ENCODE assay signal across 2 cellular contexts in the genomic region with DNA sequence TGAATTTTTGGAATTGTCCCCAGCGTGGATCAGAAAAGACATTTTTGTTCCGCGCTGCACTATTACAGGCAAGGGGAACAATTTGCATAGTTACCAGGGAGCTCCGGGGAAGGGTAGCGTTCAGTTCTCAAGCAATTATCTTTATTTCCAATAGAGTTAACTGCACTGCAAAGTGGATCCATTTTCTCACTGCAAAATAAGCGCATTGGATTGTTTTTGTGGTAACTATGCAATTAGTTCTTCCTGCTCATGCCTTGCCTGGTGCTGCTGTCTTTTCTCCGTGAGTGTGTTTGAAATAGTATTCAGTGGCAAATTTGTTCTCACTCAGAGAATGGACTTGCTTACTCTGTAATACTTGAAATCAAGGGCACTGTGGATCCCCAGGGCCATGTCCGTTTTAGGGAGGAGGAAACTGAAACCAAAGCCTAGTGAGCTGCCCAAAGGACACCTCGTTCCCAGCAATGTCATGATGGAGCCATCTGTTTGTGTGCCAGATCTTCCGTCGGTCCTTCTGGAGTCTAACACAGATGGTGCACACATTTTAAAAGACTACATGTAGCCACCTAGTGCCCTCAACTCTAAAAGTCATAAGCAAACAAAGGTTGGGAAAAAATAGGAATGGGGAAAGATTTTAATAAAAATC.
TF ChIP-seq lines count a peak whose summit lies in the region.

No MANE protein-coding gene starts in this region.

TF ChIP-seq in K562, 482 proteins besides CTCF, POLR2A, EP300 and RAD21 (continued from another document):
- TF ChIP-seq, protein P1, sequence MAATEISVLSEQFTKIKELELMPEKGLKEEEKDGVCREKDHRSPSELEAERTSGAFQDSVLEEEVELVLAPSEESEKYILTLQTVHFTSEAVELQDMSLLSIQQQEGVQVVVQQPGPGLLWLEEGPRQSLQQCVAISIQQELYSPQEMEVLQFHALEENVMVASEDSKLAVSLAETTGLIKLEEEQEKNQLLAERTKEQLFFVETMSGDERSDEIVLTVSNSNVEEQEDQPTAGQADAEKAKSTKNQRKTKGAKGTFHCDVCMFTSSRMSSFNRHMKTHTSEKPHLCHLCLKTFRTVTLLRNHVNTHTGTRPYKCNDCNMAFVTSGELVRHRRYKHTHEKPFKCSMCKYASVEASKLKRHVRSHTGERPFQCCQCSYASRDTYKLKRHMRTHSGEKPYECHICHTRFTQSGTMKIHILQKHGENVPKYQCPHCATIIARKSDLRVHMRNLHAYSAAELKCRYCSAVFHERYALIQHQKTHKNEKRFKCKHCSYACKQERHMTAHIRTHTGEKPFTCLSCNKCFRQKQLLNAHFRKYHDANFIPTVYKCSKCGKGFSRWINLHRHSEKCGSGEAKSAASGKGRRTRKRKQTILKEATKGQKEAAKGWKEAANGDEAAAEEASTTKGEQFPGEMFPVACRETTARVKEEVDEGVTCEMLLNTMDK (IDR thresholded peaks at IDR 0.05; ENCODE audit: borderline replicate concordance, insufficient read depth, low read depth, low read length, poor library complexity, severe bottlenecking), result no peak
- TF ChIP-seq HMG20B (CRISPR knock-in tag; IDR thresholded peaks at IDR 0.05), result no peak
- no peak for TF ChIP-seq ZNF586 (CRISPR knock-in tag; conservative IDR thresholded peaks at IDR 0.05)
- TF ChIP-seq, protein P2, sequence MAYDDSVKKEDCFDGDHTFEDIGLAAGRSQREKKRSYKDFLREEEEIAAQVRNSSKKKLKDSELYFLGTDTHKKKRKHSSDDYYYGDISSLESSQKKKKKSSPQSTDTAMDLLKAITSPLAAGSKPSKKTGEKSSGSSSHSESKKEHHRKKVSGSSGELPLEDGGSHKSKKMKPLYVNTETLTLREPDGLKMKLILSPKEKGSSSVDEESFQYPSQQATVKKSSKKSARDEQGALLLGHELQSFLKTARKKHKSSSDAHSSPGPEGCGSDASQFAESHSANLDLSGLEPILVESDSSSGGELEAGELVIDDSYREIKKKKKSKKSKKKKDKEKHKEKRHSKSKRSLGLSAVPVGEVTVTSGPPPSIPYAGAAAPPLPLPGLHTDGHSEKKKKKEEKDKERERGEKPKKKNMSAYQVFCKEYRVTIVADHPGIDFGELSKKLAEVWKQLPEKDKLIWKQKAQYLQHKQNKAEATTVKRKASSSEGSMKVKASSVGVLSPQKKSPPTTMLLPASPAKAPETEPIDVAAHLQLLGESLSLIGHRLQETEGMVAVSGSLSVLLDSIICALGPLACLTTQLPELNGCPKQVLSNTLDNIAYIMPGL (CRISPR knock-in tag; IDR thresholded peaks at IDR 0.05), result no peak
- no peak for TF ChIP-seq NR4A1 (CRISPR knock-in tag; IDR thresholded peaks at IDR 0.05)
- no peak for TF ChIP-seq NR4A1 (tag; IDR thresholded peaks at IDR 0.05)
- TF ChIP-seq, protein P3, sequence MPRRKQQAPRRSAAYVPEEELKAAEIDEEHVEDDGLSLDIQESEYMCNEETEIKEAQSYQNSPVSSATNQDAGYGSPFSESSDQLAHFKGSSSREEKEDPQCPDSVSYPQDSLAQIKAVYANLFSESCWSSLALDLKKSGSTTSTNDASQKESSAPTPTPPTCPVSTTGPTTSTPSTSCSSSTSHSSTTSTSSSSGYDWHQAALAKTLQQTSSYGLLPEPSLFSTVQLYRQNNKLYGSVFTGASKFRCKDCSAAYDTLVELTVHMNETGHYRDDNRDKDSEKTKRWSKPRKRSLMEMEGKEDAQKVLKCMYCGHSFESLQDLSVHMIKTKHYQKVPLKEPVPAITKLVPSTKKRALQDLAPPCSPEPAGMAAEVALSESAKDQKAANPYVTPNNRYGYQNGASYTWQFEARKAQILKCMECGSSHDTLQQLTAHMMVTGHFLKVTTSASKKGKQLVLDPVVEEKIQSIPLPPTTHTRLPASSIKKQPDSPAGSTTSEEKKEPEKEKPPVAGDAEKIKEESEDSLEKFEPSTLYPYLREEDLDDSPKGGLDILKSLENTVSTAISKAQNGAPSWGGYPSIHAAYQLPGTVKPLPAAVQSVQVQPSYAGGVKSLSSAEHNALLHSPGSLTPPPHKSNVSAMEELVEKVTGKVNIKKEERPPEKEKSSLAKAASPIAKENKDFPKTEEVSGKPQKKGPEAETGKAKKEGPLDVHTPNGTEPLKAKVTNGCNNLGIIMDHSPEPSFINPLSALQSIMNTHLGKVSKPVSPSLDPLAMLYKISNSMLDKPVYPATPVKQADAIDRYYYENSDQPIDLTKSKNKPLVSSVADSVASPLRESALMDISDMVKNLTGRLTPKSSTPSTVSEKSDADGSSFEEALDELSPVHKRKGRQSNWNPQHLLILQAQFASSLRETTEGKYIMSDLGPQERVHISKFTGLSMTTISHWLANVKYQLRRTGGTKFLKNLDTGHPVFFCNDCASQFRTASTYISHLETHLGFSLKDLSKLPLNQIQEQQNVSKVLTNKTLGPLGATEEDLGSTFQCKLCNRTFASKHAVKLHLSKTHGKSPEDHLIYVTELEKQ (CRISPR knock-in tag; IDR thresholded peaks at IDR 0.05), result no peak
- no peak for TF ChIP-seq ZBTB17 (CRISPR knock-in tag; IDR thresholded peaks at IDR 0.05)
- TF ChIP-seq, protein P4, sequence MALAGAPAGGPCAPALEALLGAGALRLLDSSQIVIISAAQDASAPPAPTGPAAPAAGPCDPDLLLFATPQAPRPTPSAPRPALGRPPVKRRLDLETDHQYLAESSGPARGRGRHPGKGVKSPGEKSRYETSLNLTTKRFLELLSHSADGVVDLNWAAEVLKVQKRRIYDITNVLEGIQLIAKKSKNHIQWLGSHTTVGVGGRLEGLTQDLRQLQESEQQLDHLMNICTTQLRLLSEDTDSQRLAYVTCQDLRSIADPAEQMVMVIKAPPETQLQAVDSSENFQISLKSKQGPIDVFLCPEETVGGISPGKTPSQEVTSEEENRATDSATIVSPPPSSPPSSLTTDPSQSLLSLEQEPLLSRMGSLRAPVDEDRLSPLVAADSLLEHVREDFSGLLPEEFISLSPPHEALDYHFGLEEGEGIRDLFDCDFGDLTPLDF (CRISPR knock-in tag; IDR thresholded peaks at IDR 0.05), result no peak
- no peak for TF ChIP-seq MAFF (IDR thresholded peaks at IDR 0.05; ENCODE audit: low read length)
- no peak for TF ChIP-seq IRF2 (CRISPR knock-in tag; IDR thresholded peaks at IDR 0.05)

TF ChIP-seq in liver, 16 proteins besides CTCF, POLR2A, EP300 and RAD21 (continued from another document):
- TF ChIP-seq EGR1 (IDR thresholded peaks at IDR 0.05; ENCODE audit: low read depth in 2 of 2) (no peak), FOXA2 (IDR thresholded peaks at IDR 0.05) (no peak), TAF1 (conservative IDR thresholded peaks at IDR 0.05) (no peak), FOXA1 (IDR thresholded peaks at IDR 0.05) (no peak), NR2F2 (IDR thresholded peaks at IDR 0.05) (no peak), HNF4A (conservative IDR thresholded peaks at IDR 0.05) (peak; percentile 32 to 37), GABPA (IDR thresholded peaks at IDR 0.05 in 1 of 2, conservative IDR thresholded peaks at IDR 0.05 in 1 of 2) (no peak)
- TF ChIP-seq, protein P5, sequence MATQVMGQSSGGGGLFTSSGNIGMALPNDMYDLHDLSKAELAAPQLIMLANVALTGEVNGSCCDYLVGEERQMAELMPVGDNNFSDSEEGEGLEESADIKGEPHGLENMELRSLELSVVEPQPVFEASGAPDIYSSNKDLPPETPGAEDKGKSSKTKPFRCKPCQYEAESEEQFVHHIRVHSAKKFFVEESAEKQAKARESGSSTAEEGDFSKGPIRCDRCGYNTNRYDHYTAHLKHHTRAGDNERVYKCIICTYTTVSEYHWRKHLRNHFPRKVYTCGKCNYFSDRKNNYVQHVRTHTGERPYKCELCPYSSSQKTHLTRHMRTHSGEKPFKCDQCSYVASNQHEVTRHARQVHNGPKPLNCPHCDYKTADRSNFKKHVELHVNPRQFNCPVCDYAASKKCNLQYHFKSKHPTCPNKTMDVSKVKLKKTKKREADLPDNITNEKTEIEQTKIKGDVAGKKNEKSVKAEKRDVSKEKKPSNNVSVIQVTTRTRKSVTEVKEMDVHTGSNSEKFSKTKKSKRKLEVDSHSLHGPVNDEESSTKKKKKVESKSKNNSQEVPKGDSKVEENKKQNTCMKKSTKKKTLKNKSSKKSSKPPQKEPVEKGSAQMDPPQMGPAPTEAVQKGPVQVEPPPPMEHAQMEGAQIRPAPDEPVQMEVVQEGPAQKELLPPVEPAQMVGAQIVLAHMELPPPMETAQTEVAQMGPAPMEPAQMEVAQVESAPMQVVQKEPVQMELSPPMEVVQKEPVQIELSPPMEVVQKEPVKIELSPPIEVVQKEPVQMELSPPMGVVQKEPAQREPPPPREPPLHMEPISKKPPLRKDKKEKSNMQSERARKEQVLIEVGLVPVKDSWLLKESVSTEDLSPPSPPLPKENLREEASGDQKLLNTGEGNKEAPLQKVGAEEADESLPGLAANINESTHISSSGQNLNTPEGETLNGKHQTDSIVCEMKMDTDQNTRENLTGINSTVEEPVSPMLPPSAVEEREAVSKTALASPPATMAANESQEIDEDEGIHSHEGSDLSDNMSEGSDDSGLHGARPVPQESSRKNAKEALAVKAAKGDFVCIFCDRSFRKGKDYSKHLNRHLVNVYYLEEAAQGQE (IDR thresholded peaks at IDR 0.05), result no peak
- TF ChIP-seq, protein P6, sequence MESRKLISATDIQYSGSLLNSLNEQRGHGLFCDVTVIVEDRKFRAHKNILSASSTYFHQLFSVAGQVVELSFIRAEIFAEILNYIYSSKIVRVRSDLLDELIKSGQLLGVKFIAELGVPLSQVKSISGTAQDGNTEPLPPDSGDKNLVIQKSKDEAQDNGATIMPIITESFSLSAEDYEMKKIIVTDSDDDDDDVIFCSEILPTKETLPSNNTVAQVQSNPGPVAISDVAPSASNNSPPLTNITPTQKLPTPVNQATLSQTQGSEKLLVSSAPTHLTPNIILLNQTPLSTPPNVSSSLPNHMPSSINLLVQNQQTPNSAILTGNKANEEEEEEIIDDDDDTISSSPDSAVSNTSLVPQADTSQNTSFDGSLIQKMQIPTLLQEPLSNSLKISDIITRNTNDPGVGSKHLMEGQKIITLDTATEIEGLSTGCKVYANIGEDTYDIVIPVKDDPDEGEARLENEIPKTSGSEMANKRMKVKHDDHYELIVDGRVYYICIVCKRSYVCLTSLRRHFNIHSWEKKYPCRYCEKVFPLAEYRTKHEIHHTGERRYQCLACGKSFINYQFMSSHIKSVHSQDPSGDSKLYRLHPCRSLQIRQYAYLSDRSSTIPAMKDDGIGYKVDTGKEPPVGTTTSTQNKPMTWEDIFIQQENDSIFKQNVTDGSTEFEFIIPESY (IDR thresholded peaks at IDR 0.05), result no peak
- TF ChIP-seq, protein P7, sequence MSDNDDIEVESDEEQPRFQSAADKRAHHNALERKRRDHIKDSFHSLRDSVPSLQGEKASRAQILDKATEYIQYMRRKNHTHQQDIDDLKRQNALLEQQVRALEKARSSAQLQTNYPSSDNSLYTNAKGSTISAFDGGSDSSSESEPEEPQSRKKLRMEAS (IDR thresholded peaks at IDR 0.05), result no peak
